In the genomic region with DNA sequence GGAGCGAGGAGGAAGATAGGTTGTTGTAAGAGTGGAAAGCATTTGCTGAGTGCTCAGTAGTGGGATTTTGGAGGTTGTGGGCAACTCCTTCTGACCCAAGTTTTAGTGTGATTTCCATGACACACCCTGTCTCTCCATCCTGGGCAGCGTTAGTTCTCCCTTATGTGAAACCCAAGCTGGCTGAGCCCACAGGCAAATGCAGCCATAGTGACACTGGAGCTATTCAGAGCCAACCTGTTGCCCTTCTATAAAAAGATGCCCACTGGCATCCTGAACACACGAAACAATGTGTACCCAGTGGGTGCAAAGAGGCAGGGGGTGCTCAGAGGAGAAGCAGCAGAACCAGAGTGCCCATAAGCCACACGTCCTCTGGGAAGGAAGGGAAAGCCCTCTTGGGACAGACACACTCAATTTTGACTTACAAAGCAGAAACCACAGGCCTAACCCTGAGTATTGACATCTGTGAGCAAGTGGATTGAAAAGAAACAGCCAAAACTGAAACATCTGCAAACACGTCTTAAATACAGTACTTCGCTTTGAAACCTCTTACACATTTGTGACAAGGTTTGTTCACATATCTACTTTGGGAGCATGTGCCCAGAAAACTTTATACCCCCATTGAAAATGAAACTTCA, we compare ENCODE assay signal across 24 cellular contexts. TPM values are rescaled to one million over a fixed set of nuclear protein-coding genes. Genes with fewer than 3 reads are reported as not detected.
DNase-seq lines count a peak whose midpoint lies in the region; ATAC-seq, FAIRE-seq and TF ChIP-seq lines count a peak whose summit lies in the region.
"Had no signal": no experiment of that assay in that cellular context is flagged by ENCODE, and none has a peak within 500 bp of the region (broad histone marks: within the 10 kb centered on the region; RNA-seq: fewer than 3 reads in every experiment).

No MANE protein-coding gene starts in this region.

- peak overlapping the region; percentile 75 for H3K4me2 ChIP-seq in KMS-11
- H3K4me2 ChIP-seq: smooth muscle cell had no signal

- H3K27me3 ChIP-seq in KMS-11 (ENCODE audit: insufficient read depth, low read depth): no peaks in the 10 kb centered on the region
- H3K27me3 ChIP-seq: cardiac muscle cell, tibial nerve had no signal

- H3K4me3 ChIP-seq in GM12864 (ENCODE audit: low read depth, low read length) (no peak overlapping the region), KMS-11 (IDR thresholded peaks at IDR 0.05; ENCODE audit: insufficient read depth, low read depth, low read length) (no peak overlapping the region)
- H3K4me3 ChIP-seq: cardiac muscle cell, K562, smooth muscle cell, tibial nerve had no signal

- no peaks in the 10 kb centered on the region for H3K79me2 ChIP-seq in KMS-11 (ENCODE audit: insufficient read depth, low read depth)

- ATAC-seq in GM21529 (IDR thresholded peaks at IDR 0.05; ENCODE audit: unreplicated experiment) (peak; percentile 62), GM21423 (IDR thresholded peaks at IDR 0.05; ENCODE audit: unreplicated experiment) (no peak)
- ATAC-seq: activated CD8-positive, alpha-beta memory T cell treated with anti-CD3 and anti-CD28 coated beads, Interleukin-2, amount 10 ng/mL, durations not matched to agents 7 days and 5 days; CD8-positive, alpha-beta T cell had no signal

- DNase-seq in GM12864 (ENCODE audit: low read depth) (peak; percentile 47), myocyte (ENCODE audit: low read depth) (peak; percentile 37), D721Med (ENCODE audit: insufficient read length, low spot score) (no peak), T-helper 9 cell (no peak), HTR-8/SVneo (ENCODE audit: insufficient read length, low spot score) (no peak)
- DNase-seq: activated CD4-positive, alpha-beta T cell treated with anti-CD3 and anti-CD28 coated beads for 4 hours; activated CD8-positive, alpha-beta memory T cell treated with anti-CD3 and anti-CD28 coated beads, Interleukin-2, amount 10 ng/mL, durations not matched to agents 7 days and 5 days; activated naive CD4-positive, alpha-beta T cell treated with anti-CD3 and anti-CD28 coated beads, Interleukin-2, amount 10 ng/mL, durations not matched to agents 7 days and 5 days; CD8-positive, alpha-beta T cell; mammary epithelial cell; NCI-H187; NCI-H69; occipital lobe; Right ventricle myocardium superior; stimulated activated CD4-positive, alpha-beta T cell treated with anti-CD3 and anti-CD28 coated beads, Interleukin-2, amount 100 ng/mL, for 48 hours had no signal

- peaks cover 28% of the 10 kb centered on the region for H3K4me1 ChIP-seq in KMS-11 (ENCODE audit: low read depth, poor library complexity, severe bottlenecking)
- H3K4me1 ChIP-seq: tibial nerve had no signal

- H3K9ac ChIP-seq in KMS-11: peak overlapping the region; percentile 47; the same call in 1 of the 2 replicates

- no peaks in the 10 kb centered on the region for H3K36me3 ChIP-seq in KMS-11 (ENCODE audit: insufficient read depth)
- H3K36me3 ChIP-seq: cardiac muscle cell, tibial nerve had no signal

- H3K27ac ChIP-seq in KMS-11: peak overlapping the region; percentile 84
- H3K27ac ChIP-seq: cardiac muscle cell, tibial nerve had no signal

- TF ChIP-seq CTCF in GM12864 (IDR thresholded peaks at IDR 0.05; ENCODE audit: low read depth, low read length, missing control alignments): no peak
- TF ChIP-seq CTCF in KMS-11 (conservative IDR thresholded peaks at IDR 0.05; ENCODE audit: low read depth, low read length): no peak
- no peak for TF ChIP-seq CTCF in D721Med (IDR thresholded peaks at IDR 0.05; ENCODE audit: insufficient read depth, missing control alignments)

- FAIRE-seq in D721Med (lab: Jason Lieb, UNC): no peak
- FAIRE-seq in HTR-8/SVneo (lab: Jason Lieb, UNC): no peak
- FAIRE-seq: endometrium, H1, K562 had no signal

- H4K20me1 ChIP-seq in KMS-11 (ENCODE audit: insufficient read depth): no peaks in the 10 kb centered on the region

- peak overlapping the region; percentile 56 for H2AFZ ChIP-seq in KMS-11 (ENCODE audit: low read depth)

RNA-seq across cellular contexts. Expression of gene BPIFB1, which starts 54.6 kb away (rescaled TPM):
- not detected in 2 replicates for total RNA-seq in myocyte
- not detected for polyA plus RNA-seq in myocyte (2012)
- total RNA-seq: activated CD8-positive, alpha-beta memory T cell treated with anti-CD3 and anti-CD28 coated beads, Interleukin-2, amount 10 ng/mL, durations not matched to agents 7 days and 5 days; cardiac muscle cell; CD8-positive, alpha-beta T cell; H1; K562; mammary epithelial cell; occipital lobe; Right ventricle myocardium superior; smooth muscle cell; tibial nerve had no signal
- polyA plus RNA-seq: cardiac muscle cell, H1, K562, mammary epithelial cell, smooth muscle cell had no signal

Comparison
In these comparisons a context has a peak if more than half of its experiments do, and no peak if none do; other contexts are left out.
1. DNase-seq: peak in GM12864 (single experiment) and myocyte (single experiment); none in D721Med (single experiment), T-helper 9 cell (single experiment) and HTR-8/SVneo (single experiment).